8 cellular contexts compared by ENCODE assay signal in genomic region chr5:142095651-142096330, GRCh38. TPM values are rescaled to one million over a fixed set of nuclear protein-coding genes. Genes with fewer than 3 reads are reported as not detected.
DNase-seq lines count a peak whose midpoint lies in the region; ATAC-seq and TF ChIP-seq lines count a peak whose summit lies in the region.

No MANE protein-coding gene starts in this region.

- H3K4me2 ChIP-seq in GM23248 (ENCODE audit: unreplicated experiment) (no peak overlapping the region), neuronal stem cell (ENCODE audit: insufficient read depth, low read length, poor library complexity, severe bottlenecking) (no peak overlapping the region)

- H3K9me3 ChIP-seq in GM23248 (ENCODE audit: low read depth): no peaks in the 10 kb centered on the region
- no peaks in the 10 kb centered on the region for H3K9me3 ChIP-seq in cardiac muscle cell (ENCODE audit: low read depth)
- no peaks in the 10 kb centered on the region for H3K9me3 ChIP-seq in neuronal stem cell (replicated peaks in 1 of 2; ENCODE audit: control insufficient read depth in 2 of 2, insufficient read depth in 1 of 2, low read depth in 1 of 2, low read length in 2 of 2)

- H3K4ac ChIP-seq in neuronal stem cell (ENCODE audit: low read length): no peak overlapping the region

- H3K4me3 ChIP-seq in GM23248: no peak overlapping the region
- H3K4me3 ChIP-seq in cardiac muscle cell: no peak overlapping the region
- H3K4me3 ChIP-seq in neuronal stem cell (ENCODE audit: low read length in 2 of 2): no peak overlapping the region

- no peak for ATAC-seq in GM21360 (IDR thresholded peaks at IDR 0.05; ENCODE audit: unreplicated experiment)

- H3K79me1 ChIP-seq in neuronal stem cell (ENCODE audit: low read depth, low read length): no peaks in the 10 kb centered on the region

- H3K14ac ChIP-seq in neuronal stem cell (ENCODE audit: low read length): no peak overlapping the region

- no peak overlapping the region for H4K8ac ChIP-seq in neuronal stem cell (ENCODE audit: low read depth, low read length)

- H4K20me1 ChIP-seq in GM23248 (ENCODE audit: insufficient read depth): no peaks in the 10 kb centered on the region

- in situ Hi-C loops in GM23248 (cut with MboI): no loop called here

- 65 to 68% methylated on average over 8 of the region's 8 CpGs for WGBS in GM23248 (ENCODE audit: low coverage in 1 of 2, low lambda C conversion rate in 2 of 2, missing lambda C conversion rate in 2 of 2), 2 experiments
- no CpG with 5 or more reads among the region's 8 CpGs for WGBS in neuronal stem cell (ENCODE audit: extremely low coverage in 2 of 2, insufficient read length in 2 of 2, insufficient replicate concordance in 1 of 2), 2 donors

- H4K91ac ChIP-seq in neuronal stem cell (ENCODE audit: low read depth, low read length, poor library complexity): no peak overlapping the region

- H3K4me1 ChIP-seq in GM23248 (ENCODE audit: insufficient read depth) (0 out of 2 replicates have a peak, but pooled peaks cover 6% of the 10 kb centered on the region), cardiac muscle cell (ENCODE audit: low read depth) (peaks cover 29% of the 10 kb centered on the region), neuronal stem cell (ENCODE audit: control insufficient read depth in 2 of 2, insufficient read depth in 1 of 2, low read depth in 1 of 2, low read length in 2 of 2) (no peaks in the 10 kb centered on the region)

- H3F3A ChIP-seq in GM23248 (ENCODE audit: insufficient read depth): no peaks in the 10 kb centered on the region

- H3K36me3 ChIP-seq in GM23248 (ENCODE audit: low read depth) (no peaks in the 10 kb centered on the region), cardiac muscle cell (no peaks in the 10 kb centered on the region), neuronal stem cell (replicated peaks in 1 of 2; ENCODE audit: control insufficient read depth in 2 of 2, insufficient read depth in 2 of 2, low read length in 2 of 2) (no peaks in the 10 kb centered on the region)

- no peak overlapping the region for H2BK12ac ChIP-seq in neuronal stem cell (ENCODE audit: low read length)

- H3K27ac ChIP-seq in GM23248: no peak overlapping the region
- H3K27ac ChIP-seq in cardiac muscle cell: peak overlapping the region; percentile 90
- H3K27ac ChIP-seq in neuronal stem cell (replicated peaks; ENCODE audit: low read length): no peak overlapping the region

- no peak overlapping the region for H2BK120ac ChIP-seq in neuronal stem cell (ENCODE audit: low read depth, low read length)

- no peak overlapping the region for H2AK5ac ChIP-seq in neuronal stem cell (ENCODE audit: low read depth, low read length)

- no peaks in the 10 kb centered on the region for H3K9me2 ChIP-seq in GM23248 (ENCODE audit: insufficient read depth)

- H3K23ac ChIP-seq in neuronal stem cell (ENCODE audit: low read depth, low read length, poor library complexity): no peak overlapping the region

- DNase-seq in GM23248 (peak; percentile 26), cardiac muscle cell (ENCODE audit: low read depth in 1 of 2, low spot score in 1 of 2) (peak in 1 of 2 donors; percentile 71), DMS114 treated with DMSO at 0.1 percent for 48 hours (lab: John Stamatoyannopoulos, UW; ENCODE audit: unreplicated experiment) (no peak), neuronal stem cell (ENCODE audit: low spot score) (no peak), NCI-H1048 (lab: John Stamatoyannopoulos, UW) (no peak)
- DNase-seq in activated CD8-positive, alpha-beta memory T cell treated with anti-CD3 and anti-CD28 coated beads for 4 hours (ENCODE audit: low read depth in 2 of 2): peak; percentile 56 to 80
- DNase-seq in stimulated activated CD4-positive, alpha-beta T cell treated with anti-CD3 and anti-CD28 coated beads, TNF-alpha, amount 100 ng/mL, for 48 hours (ENCODE audit: low read depth in 3 of 3): peak; percentile 63 to 81 (median 68)

- H3K79me2 ChIP-seq in GM23248 (ENCODE audit: insufficient read depth): no peaks in the 10 kb centered on the region

- no peak overlapping the region for H3K9ac ChIP-seq in GM23248
- no peak overlapping the region for H3K9ac ChIP-seq in neuronal stem cell (ENCODE audit: low read depth, low read length, poor library complexity)

- no peak overlapping the region for H3K18ac ChIP-seq in neuronal stem cell (ENCODE audit: low read length)

- no peaks in the 10 kb centered on the region for H3K27me3 ChIP-seq in GM23248 (replicated peaks; ENCODE audit: insufficient read depth)
- H3K27me3 ChIP-seq in cardiac muscle cell: no peaks in the 10 kb centered on the region
- H3K27me3 ChIP-seq in neuronal stem cell (ENCODE audit: control insufficient read depth in 3 of 3, insufficient read depth in 3 of 3, low read depth in 1 of 3, low read length in 3 of 3): no peaks in the 10 kb centered on the region

- no peak for TF ChIP-seq CTCF in cardiac muscle cell (IDR thresholded peaks at IDR 0.05; ENCODE audit: low read depth, low read length)

- no peak overlapping the region for H2BK15ac ChIP-seq in neuronal stem cell (ENCODE audit: low read length)

- H2BK5ac ChIP-seq in neuronal stem cell (ENCODE audit: low read length): no peak overlapping the region

- H2AFZ ChIP-seq in GM23248: peak overlapping the region; percentile 52
- H2AFZ ChIP-seq in neuronal stem cell (ENCODE audit: low read length): no peak overlapping the region

RNA-seq across cellular contexts. Expression of gene NDFIP1, which starts 12.8 kb away (rescaled TPM):
- total RNA-seq in GM23248 (2014; rRNA removed; shearing (Covaris generic)): 55.2 and 57.5 TPM in 2 replicates
- 75.3 and 76.4 TPM in 2 replicates for polyA plus RNA-seq in GM23248 (2016; fragmentation: Nextera tagmentation; extraction: Ambion mirVana)
- total RNA-seq in cardiac muscle cell: 83.5 and 134 TPM in 2 replicates
- 78.0 and 84.9 TPM in 2 replicates for polyA plus RNA-seq in cardiac muscle cell
- 29.0 TPM for polyA plus RNA-seq in neuronal stem cell (2013, experiment 1 of 2)
- 29.1 TPM for polyA plus RNA-seq in neuronal stem cell (2013, experiment 2 of 2)

Comparison
In these comparisons a context has a peak if more than half of its experiments do, and no peak if none do; other contexts are left out.
1. DNase-seq: peak in GM23248 (single experiment), activated CD8-positive, alpha-beta memory T cell treated with anti-CD3 and anti-CD28 coated beads for 4 hours (2 of 2) and stimulated activated CD4-positive, alpha-beta T cell treated with anti-CD3 and anti-CD28 coated beads, TNF-alpha, amount 100 ng/mL, for 48 hours (3 of 3); none in DMS114 treated with DMSO at 0.1 percent for 48 hours (single experiment), neuronal stem cell (single experiment) and NCI-H1048 (single experiment).